Comparison of ENCODE assay signal across 13 cellular contexts in genomic region chr9:128632066-128632465, GRCh38.
"Had no signal": no experiment of that assay in that cellular context is flagged by ENCODE, and none has a peak within 500 bp of the region (broad histone marks: within the 10 kb centered on the region; RNA-seq: fewer than 3 reads in every experiment).

No MANE protein-coding gene starts in this region.

- H3K9me3 ChIP-seq: ascending aorta, heart left ventricle, left lung, pancreas, tibial artery had no signal

- DNase-seq: activated CD4-positive, alpha-beta memory T cell treated with anti-CD3 and anti-CD28 coated beads for 36 hours; activated naive CD4-positive, alpha-beta T cell; activated naive CD8-positive, alpha-beta T cell treated with anti-CD3 and anti-CD28 coated beads, Interleukin-2, amount 50 U/mL, for 24 hours; activated T-cell treated with anti-CD3 and anti-CD28 coated beads, Interleukin-2, amount 50 U/mL, for 48 hours; effector CD4-positive, alpha-beta T cell; heart left ventricle; mesenchymal stem cell; T-helper 9 cell; tibial artery had no signal

- H3K4me3 ChIP-seq: ascending aorta, coronary artery, heart left ventricle, left lung, pancreas, tibial artery had no signal

- H3K27ac ChIP-seq: ascending aorta, coronary artery, heart left ventricle, left lung, pancreas, tibial artery had no signal

- ATAC-seq: activated naive CD8-positive, alpha-beta T cell treated with anti-CD3 and anti-CD28 coated beads, Interleukin-2, amount 50 U/mL, for 24 hours; heart left ventricle; left lung; pancreas had no signal

- H3K27me3 ChIP-seq: ascending aorta, heart left ventricle, left lung, pancreas, tibial artery had no signal
